In the genomic region with DNA sequence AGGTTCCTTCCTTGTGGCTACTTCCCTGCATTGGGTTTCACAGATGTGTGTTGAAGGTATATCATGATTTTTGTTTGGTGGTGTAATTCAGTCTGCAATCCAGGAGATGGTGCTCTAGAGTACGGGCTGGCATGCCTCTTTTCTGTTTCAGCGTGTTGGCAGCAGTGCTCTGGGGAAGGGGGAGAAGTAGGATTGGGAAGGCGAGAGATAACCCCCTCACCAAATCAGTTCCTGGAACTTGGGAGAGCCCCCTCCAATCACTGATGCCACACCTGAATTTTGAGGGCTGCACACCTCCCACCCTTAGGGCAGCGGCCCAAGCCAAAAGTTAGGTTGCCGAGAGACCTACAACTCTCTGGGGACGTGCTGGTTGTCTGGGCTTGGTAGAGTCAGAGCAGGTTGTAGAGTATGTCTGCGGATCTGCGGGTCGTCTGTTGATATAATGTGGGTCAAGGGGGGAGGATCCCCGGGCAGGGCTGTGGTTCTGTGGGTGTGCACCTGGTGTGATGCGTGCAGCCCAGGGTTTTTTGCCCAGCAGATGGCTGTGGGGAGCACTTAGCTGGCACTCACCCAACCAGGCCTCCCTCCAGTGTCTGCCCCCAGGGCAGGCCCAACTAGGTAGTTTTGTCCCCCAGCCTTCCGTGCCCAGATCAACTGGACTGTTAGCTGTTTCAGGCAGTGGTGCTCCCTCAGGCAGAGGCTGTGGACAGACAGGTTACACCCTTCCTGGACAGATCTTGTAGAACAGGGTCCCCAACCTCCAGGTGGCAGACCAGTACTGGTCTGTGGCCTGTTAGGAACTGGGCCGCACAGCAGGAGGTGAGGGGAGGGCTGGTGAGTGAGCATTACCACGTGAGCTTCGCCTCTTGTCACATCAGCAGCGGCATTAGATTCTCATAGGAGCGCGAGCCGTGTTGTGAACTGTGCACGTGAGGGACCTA, we compare ENCODE assay signal across 8 cellular contexts.
DNase-seq lines count a peak whose midpoint lies in the region; ATAC-seq and TF ChIP-seq lines count a peak whose summit lies in the region.
"Not testable (repeated sequence)": the region's sequence is repeated elsewhere in the genome, so short reads cannot be mapped to it uniquely, and the experiment has no call there.

No MANE protein-coding gene starts in this region.

- not testable (repeated sequence) for H3K36me3 ChIP-seq in Caco-2 (ENCODE audit: control insufficient read depth, insufficient read depth, low read length)

- not testable (repeated sequence) for H3K36me3 Mint-ChIP-seq in Caco-2 (ENCODE audit: insufficient read depth, unreplicated experiment); HFFc6 (ENCODE audit: low read depth); activated naive CD8-positive, alpha-beta T cell treated with anti-CD3 and anti-CD28 coated beads, Interleukin-2, amount 50 U/mL, for 24 hours (ENCODE audit: low read depth); naive thymus-derived CD8-positive, alpha-beta T cell

- DNase-seq in Caco-2 (peak; percentile 33 to 42), HFFc6 (peak; percentile 2), NCI-H2081 (lab: John Stamatoyannopoulos, UW) (peak; percentile 47 to 66), SKM-1 (lab: John Stamatoyannopoulos, UW; ENCODE audit: unreplicated experiment) (peak; percentile 2), germinal center (ENCODE audit: low spot score) (peak; percentile 6), superior temporal gyrus (ENCODE audit: extremely low spot score) (peak; percentile 34)
- peak; percentile 6 for DNase-seq in activated naive CD8-positive, alpha-beta T cell treated with anti-CD3 and anti-CD28 coated beads, Interleukin-2, amount 50 U/mL, for 24 hours
- peak in 7 of 10 donors; percentile 9 to 63 (median 51) for DNase-seq in naive thymus-derived CD8-positive, alpha-beta T cell

- not testable (repeated sequence) for H3K27me3 Mint-ChIP-seq in Caco-2 (ENCODE audit: insufficient read depth, unreplicated experiment); HFFc6 (ENCODE audit: insufficient read depth); activated naive CD8-positive, alpha-beta T cell treated with anti-CD3 and anti-CD28 coated beads, Interleukin-2, amount 50 U/mL, for 24 hours
- peaks cover 0 to 10% (median 5%) of the 10 kb centered on the region in 5 donors for H3K27me3 Mint-ChIP-seq in naive thymus-derived CD8-positive, alpha-beta T cell

- ATAC-seq in activated naive CD8-positive, alpha-beta T cell treated with anti-CD3 and anti-CD28 coated beads, Interleukin-2, amount 50 U/mL, for 24 hours: peak; percentile 52
- peak; percentile 84 to 89 for ATAC-seq in naive thymus-derived CD8-positive, alpha-beta T cell

- BruUV-seq in Caco-2 (replicated peaks; lab: Mats Ljungman, UMichigan): not testable (repeated sequence)

- H3K4me1 Mint-ChIP-seq in Caco-2 (ENCODE audit: low read depth, unreplicated experiment): peaks cover 11% of the 10 kb centered on the region
- H3K4me1 Mint-ChIP-seq in HFFc6 (ENCODE audit: low read depth): peaks cover 25% of the 10 kb centered on the region
- H3K4me1 Mint-ChIP-seq in activated naive CD8-positive, alpha-beta T cell treated with anti-CD3 and anti-CD28 coated beads, Interleukin-2, amount 50 U/mL, for 24 hours; naive thymus-derived CD8-positive, alpha-beta T cell: not testable (repeated sequence)

- POLR2A ChIA-PET in Caco-2 (lab: Charles Lee); naive thymus-derived CD8-positive, alpha-beta T cell (lab: Charles Lee): not testable (repeated sequence)

- intact Hi-C loops in Caco-2 (cut with micrococcal nuclease; ENCODE audit: unreplicated experiment): not testable (repeated sequence)

- peak overlapping the region; percentile 21 for H3K27ac Mint-ChIP-seq in Caco-2 (ENCODE audit: unreplicated experiment)
- H3K27ac Mint-ChIP-seq in HFFc6: peak overlapping the region; percentile 72
- H3K27ac Mint-ChIP-seq in activated naive CD8-positive, alpha-beta T cell treated with anti-CD3 and anti-CD28 coated beads, Interleukin-2, amount 50 U/mL, for 24 hours: not testable (repeated sequence)
- H3K27ac Mint-ChIP-seq in naive thymus-derived CD8-positive, alpha-beta T cell: peak overlapping the region in 2 of 10 donors; percentile 2 to 84

- peak; percentile 46 to 66 for TF ChIP-seq CTCF in Caco-2 (IDR thresholded peaks at IDR 0.05; ENCODE audit: insufficient read depth in 1 of 2, low read depth in 1 of 2, low read length in 1 of 2, severe bottlenecking in 1 of 2, unreplicated experiment in 1 of 2)
- peak; percentile 73 for TF ChIP-seq CTCF in HFFc6 (IDR thresholded peaks at IDR 0.05)

- H3K27me3 ChIP-seq in Caco-2 (replicated peaks; ENCODE audit: control insufficient read depth, insufficient read depth, low read length): not testable (repeated sequence)

- H3K4me3 Mint-ChIP-seq in Caco-2 (ENCODE audit: unreplicated experiment): not testable (repeated sequence)
- peak overlapping the region; percentile 64 for H3K4me3 Mint-ChIP-seq in HFFc6
- peak overlapping the region; percentile 48 for H3K4me3 Mint-ChIP-seq in activated naive CD8-positive, alpha-beta T cell treated with anti-CD3 and anti-CD28 coated beads, Interleukin-2, amount 50 U/mL, for 24 hours
- peak overlapping the region; percentile 49 to 84 (median 74) for H3K4me3 Mint-ChIP-seq in naive thymus-derived CD8-positive, alpha-beta T cell

- H3K9me3 ChIP-seq in Caco-2: not testable (repeated sequence)

- H3K9me3 Mint-ChIP-seq in Caco-2 (ENCODE audit: unreplicated experiment); HFFc6; activated naive CD8-positive, alpha-beta T cell treated with anti-CD3 and anti-CD28 coated beads, Interleukin-2, amount 50 U/mL, for 24 hours; naive thymus-derived CD8-positive, alpha-beta T cell: not testable (repeated sequence)

- not testable (repeated sequence) for H3K4me1 ChIP-seq in Caco-2

- CTCF ChIA-PET in Caco-2 (lab: Charles Lee): not testable (repeated sequence)

- not testable (repeated sequence) for H3K4me3 ChIP-seq in Caco-2 (ENCODE audit: low read depth, low read length)

Comparison
In these comparisons a context has a peak if more than half of its experiments do, and no peak if none do; other contexts are left out.
1. DNase-seq: peak in every context shown above with its lines; median percentile 56 in NCI-H2081; 51 in naive thymus-derived CD8-positive, alpha-beta T cell; 38 in Caco-2; 34 in superior temporal gyrus; 6 in activated naive CD8-positive, alpha-beta T cell treated with anti-CD3 and anti-CD28 coated beads, Interleukin-2, amount 50 U/mL, for 24 hours; 6 in germinal center; 2 in HFFc6; 2 in SKM-1.